In genomic region chr3:193712938-193713337, GRCh38 we compare ENCODE assay signal across 21 cellular contexts.
"Had no signal": no experiment of that assay in that cellular context is flagged by ENCODE, and none has a peak within 500 bp of the region (broad histone marks: within the 10 kb centered on the region; RNA-seq: fewer than 3 reads in every experiment).

No MANE protein-coding gene starts in this region.

- H3K27me3 ChIP-seq: MG63 had no signal

- DNase-seq: Karpas-422, Kasumi-1, MG63, MM.1S, MV-4-11, NCI-H1048, NCI-H1105, NCI-H1105 treated with DMSO at 0.1 percent for 48 hours, NCI-H1436 treated with DMSO at 0.1 percent for 48 hours, NCI-H1694, NCI-H1694 treated with DMSO at 0.1 percent for 48 hours, NCI-H187, NCI-H187 treated with DMSO at 0.1 percent for 48 hours, NCI-H2107, NCI-H2171, NCI-H2171 treated with DMSO at 0.1 percent for 48 hours, NCI-H2227 treated with DMSO at 0.1 percent for 48 hours, NCI-H226, NCI-H446, NCI-H446 treated with DMSO at 0.1 percent for 48 hours had no signal

- H3K9ac ChIP-seq: KMS-11 had no signal

- H3K4me3 ChIP-seq: MG63 had no signal

- H3K4me2 ChIP-seq: KMS-11 had no signal

- H3K36me3 ChIP-seq: MG63 had no signal

- H3K27ac ChIP-seq: KMS-11 had no signal
